8 cellular contexts compared by ENCODE assay signal in genomic region chr2:161471631-161472030, GRCh38. TPM values are rescaled to one million over a fixed set of nuclear protein-coding genes. Genes with fewer than 3 reads are reported as not detected.
"Had no signal": no experiment of that assay in that cellular context is flagged by ENCODE, and none has a peak within 500 bp of the region (broad histone marks: within the 10 kb centered on the region; RNA-seq: fewer than 3 reads in every experiment).

No MANE protein-coding gene starts in this region.

- H3K27ac ChIP-seq: HL-60 had no signal

- DNase-seq: IMR-90, KBM-7 had no signal

- H3K4me3 ChIP-seq: K562 had no signal

RNA-seq across cellular contexts. Expression of gene TBR1, which starts 55.5 kb away (rescaled TPM):
- total RNA-seq: HepG2, HT-29, HT1080, IMR-90 had no signal
- polyA plus RNA-seq: HepG2, IgD-negative memory B cell, IMR-90 had no signal
